ENCODE assay signal across 1 cellular context in the genomic region with DNA sequence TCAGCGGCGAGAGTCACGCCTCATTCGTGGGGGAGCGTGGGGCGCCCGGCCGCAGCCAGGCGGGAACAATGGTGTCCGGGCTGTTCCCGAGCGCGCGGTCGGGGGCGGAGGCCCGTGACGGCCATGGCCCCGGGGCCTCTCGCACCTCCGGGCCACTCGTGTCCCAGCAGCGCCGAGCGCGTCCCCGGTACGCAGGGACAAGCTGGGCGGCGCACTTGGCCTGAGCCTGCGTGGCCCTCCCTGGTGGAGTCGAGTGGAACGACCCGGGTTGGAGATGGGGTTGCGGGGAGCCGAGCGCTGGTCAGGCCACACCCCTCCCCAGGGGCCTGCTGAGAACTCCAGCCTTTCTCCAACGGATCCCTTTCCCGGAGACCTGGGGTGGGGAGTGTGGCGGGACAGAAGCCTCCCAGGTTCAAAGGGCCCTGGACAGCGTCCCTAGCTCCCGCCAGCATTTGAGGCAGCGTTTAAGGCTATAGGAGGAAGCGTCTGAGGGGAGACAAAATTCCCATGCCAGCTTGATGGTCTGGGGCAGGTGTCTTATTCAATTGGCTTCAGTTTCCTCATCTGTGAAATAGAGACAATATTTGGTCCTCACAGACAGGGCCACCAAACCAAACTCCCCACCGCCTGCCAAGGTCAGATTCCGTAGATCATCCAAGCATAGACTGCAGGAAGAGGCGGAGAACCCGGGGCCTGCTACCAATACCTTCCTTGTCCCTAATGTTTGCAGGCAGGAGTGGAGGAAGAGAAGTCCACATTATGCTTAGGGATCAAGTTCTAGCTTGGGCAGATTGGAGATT.
A peak's percentile ranks its signal among the peaks of the same experiment; 100 is the strongest.
TF ChIP-seq lines count a peak whose summit lies in the region.

No MANE protein-coding gene starts in this region.

TF ChIP-seq in WTC11, 78 proteins besides CTCF, POLR2A, EP300 and RAD21 (continued from another document and continues in another):
- TF ChIP-seq, protein P1, sequence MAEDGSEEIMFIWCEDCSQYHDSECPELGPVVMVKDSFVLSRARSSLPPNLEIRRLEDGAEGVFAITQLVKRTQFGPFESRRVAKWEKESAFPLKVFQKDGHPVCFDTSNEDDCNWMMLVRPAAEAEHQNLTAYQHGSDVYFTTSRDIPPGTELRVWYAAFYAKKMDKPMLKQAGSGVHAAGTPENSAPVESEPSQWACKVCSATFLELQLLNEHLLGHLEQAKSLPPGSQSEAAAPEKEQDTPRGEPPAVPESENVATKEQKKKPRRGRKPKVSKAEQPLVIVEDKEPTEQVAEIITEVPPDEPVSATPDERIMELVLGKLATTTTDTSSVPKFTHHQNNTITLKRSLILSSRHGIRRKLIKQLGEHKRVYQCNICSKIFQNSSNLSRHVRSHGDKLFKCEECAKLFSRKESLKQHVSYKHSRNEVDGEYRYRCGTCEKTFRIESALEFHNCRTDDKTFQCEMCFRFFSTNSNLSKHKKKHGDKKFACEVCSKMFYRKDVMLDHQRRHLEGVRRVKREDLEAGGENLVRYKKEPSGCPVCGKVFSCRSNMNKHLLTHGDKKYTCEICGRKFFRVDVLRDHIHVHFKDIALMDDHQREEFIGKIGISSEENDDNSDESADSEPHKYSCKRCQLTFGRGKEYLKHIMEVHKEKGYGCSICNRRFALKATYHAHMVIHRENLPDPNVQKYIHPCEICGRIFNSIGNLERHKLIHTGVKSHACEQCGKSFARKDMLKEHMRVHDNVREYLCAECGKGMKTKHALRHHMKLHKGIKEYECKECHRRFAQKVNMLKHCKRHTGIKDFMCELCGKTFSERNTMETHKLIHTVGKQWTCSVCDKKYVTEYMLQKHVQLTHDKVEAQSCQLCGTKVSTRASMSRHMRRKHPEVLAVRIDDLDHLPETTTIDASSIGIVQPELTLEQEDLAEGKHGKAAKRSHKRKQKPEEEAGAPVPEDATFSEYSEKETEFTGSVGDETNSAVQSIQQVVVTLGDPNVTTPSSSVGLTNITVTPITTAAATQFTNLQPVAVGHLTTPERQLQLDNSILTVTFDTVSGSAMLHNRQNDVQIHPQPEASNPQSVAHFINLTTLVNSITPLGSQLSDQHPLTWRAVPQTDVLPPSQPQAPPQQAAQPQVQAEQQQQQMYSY (CRISPR knock-in tag; IDR thresholded peaks at IDR 0.05), result 0 out of 2 replicates have a peak, but pooled peaks have one; percentile 14
- TF ChIP-seq ZNF232 (CRISPR knock-in tag; IDR thresholded peaks at IDR 0.05) (no peak), TCF7 (CRISPR knock-in tag; IDR thresholded peaks at IDR 0.05; ENCODE audit: low read depth) (peak; percentile 41; the same call in 1 of the 2 replicates), NR1H2 (CRISPR knock-in tag; IDR thresholded peaks at IDR 0.05) (no peak), PRRX2 (CRISPR knock-in tag; IDR thresholded peaks at IDR 0.05) (no peak), ZNF138 (CRISPR knock-in tag; conservative IDR thresholded peaks at IDR 0.05) (no peak; the same call in 1 of the 2 replicates), ZNF121 (CRISPR knock-in tag; IDR thresholded peaks at IDR 0.05) (0 out of 2 replicates have a peak, but pooled peaks have one; percentile 15), RORB (CRISPR knock-in tag; IDR thresholded peaks at IDR 0.05) (no peak), TEAD4 (CRISPR knock-in tag; IDR thresholded peaks at IDR 0.05) (no peak), NR2C2 (CRISPR knock-in tag; IDR thresholded peaks at IDR 0.05) (no peak), ATF1 (CRISPR knock-in tag; IDR thresholded peaks at IDR 0.05) (no peak), CBFB (CRISPR knock-in tag; IDR thresholded peaks at IDR 0.05; ENCODE audit: low read depth) (no peak), NFATC4 (CRISPR knock-in tag; IDR thresholded peaks at IDR 0.05) (no peak), ZNF423 (CRISPR knock-in tag; IDR thresholded peaks at IDR 0.05) (no peak), TEAD1 (CRISPR knock-in tag; IDR thresholded peaks at IDR 0.05) (peak; percentile 60; the same call in 1 of the 2 replicates), ZNF671 (CRISPR knock-in tag; IDR thresholded peaks at IDR 0.05) (no peak), NFYB (CRISPR knock-in tag; conservative IDR thresholded peaks at IDR 0.05; ENCODE audit: low read depth) (no peak), SP1 (CRISPR knock-in tag; conservative IDR thresholded peaks at IDR 0.05) (no peak), CREM (CRISPR knock-in tag; IDR thresholded peaks at IDR 0.05) (no peak), ETV6 (CRISPR knock-in tag; IDR thresholded peaks at IDR 0.05) (no peak), ZNF416 (CRISPR knock-in tag; IDR thresholded peaks at IDR 0.05) (no peak), EMX1 (CRISPR knock-in tag; IDR thresholded peaks at IDR 0.05) (no peak)
- TF ChIP-seq, protein P2, sequence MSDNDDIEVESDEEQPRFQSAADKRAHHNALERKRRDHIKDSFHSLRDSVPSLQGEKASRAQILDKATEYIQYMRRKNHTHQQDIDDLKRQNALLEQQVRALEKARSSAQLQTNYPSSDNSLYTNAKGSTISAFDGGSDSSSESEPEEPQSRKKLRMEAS (CRISPR knock-in tag; IDR thresholded peaks at IDR 0.05), result no peak
- TF ChIP-seq, protein P3, sequence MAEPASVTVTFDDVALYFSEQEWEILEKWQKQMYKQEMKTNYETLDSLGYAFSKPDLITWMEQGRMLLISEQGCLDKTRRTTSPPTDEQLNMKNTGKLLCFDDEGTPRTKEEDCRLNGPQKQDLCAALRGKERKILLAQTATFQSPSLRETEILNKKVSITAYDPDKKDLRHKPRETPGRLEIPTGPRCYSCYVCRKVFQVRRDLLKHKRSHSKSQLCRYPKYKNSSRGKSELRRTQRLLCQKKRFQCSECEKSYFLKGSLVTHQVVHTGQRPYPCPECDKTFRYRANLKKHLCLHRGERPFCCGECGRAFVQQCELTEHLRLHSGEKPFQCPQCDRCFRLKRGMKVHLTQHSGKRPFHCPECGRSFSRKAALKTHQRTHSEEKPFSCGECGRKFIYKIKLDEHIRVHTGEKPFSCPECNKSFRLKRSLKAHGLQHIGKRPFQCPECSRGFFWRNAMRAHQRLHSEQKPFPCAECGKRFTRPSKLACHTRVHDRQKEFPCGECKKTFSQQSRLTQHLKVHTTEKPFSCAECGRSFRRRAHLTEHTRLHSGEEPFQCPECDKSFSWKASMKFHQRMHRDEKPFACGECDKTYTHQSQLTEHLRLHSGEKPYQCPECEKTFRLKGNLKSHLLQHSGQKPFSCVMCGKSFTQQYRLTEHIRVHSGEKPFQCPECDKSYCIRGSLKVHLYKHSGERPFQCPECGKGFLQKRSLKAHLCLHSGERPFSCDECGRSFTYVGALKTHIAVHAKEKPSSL (CRISPR knock-in tag; conservative IDR thresholded peaks at IDR 0.05), result no peak
- TF ChIP-seq, protein P4, sequence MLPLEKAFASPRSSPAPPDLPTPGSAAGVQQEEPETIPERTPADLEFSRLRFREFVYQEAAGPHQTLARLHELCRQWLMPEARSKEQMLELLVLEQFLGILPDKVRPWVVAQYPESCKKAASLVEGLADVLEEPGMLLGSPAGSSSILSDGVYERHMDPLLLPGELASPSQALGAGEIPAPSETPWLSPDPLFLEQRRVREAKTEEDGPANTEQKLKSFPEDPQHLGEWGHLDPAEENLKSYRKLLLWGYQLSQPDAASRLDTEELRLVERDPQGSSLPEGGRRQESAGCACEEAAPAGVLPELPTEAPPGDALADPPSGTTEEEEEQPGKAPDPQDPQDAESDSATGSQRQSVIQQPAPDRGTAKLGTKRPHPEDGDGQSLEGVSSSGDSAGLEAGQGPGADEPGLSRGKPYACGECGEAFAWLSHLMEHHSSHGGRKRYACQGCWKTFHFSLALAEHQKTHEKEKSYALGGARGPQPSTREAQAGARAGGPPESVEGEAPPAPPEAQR (CRISPR knock-in tag; IDR thresholded peaks at IDR 0.05), result no peak
- TF ChIP-seq, protein P5, sequence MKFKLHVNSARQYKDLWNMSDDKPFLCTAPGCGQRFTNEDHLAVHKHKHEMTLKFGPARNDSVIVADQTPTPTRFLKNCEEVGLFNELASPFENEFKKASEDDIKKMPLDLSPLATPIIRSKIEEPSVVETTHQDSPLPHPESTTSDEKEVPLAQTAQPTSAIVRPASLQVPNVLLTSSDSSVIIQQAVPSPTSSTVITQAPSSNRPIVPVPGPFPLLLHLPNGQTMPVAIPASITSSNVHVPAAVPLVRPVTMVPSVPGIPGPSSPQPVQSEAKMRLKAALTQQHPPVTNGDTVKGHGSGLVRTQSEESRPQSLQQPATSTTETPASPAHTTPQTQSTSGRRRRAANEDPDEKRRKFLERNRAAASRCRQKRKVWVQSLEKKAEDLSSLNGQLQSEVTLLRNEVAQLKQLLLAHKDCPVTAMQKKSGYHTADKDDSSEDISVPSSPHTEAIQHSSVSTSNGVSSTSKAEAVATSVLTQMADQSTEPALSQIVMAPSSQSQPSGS (CRISPR knock-in tag; IDR thresholded peaks at IDR 0.05; ENCODE audit: borderline replicate concordance, low read depth), result no peak
- TF ChIP-seq, protein P6, sequence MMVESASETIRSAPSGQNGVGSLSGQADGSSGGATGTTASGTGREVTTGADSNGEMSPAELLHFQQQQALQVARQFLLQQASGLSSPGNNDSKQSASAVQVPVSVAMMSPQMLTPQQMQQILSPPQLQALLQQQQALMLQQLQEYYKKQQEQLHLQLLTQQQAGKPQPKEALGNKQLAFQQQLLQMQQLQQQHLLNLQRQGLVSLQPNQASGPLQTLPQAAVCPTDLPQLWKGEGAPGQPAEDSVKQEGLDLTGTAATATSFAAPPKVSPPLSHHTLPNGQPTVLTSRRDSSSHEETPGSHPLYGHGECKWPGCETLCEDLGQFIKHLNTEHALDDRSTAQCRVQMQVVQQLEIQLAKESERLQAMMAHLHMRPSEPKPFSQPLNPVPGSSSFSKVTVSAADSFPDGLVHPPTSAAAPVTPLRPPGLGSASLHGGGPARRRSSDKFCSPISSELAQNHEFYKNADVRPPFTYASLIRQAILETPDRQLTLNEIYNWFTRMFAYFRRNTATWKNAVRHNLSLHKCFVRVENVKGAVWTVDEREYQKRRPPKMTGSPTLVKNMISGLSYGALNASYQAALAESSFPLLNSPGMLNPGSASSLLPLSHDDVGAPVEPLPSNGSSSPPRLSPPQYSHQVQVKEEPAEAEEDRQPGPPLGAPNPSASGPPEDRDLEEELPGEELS (CRISPR knock-in tag; IDR thresholded peaks at IDR 0.05), result peak; percentile 68; the same call in 1 of the 2 replicates
- TF ChIP-seq, protein P7, sequence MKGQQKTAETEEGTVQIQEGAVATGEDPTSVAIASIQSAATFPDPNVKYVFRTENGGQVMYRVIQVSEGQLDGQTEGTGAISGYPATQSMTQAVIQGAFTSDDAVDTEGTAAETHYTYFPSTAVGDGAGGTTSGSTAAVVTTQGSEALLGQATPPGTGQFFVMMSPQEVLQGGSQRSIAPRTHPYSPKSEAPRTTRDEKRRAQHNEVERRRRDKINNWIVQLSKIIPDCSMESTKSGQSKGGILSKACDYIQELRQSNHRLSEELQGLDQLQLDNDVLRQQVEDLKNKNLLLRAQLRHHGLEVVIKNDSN (CRISPR knock-in tag; IDR thresholded peaks at IDR 0.05), result no peak
- TF ChIP-seq, protein P8, sequence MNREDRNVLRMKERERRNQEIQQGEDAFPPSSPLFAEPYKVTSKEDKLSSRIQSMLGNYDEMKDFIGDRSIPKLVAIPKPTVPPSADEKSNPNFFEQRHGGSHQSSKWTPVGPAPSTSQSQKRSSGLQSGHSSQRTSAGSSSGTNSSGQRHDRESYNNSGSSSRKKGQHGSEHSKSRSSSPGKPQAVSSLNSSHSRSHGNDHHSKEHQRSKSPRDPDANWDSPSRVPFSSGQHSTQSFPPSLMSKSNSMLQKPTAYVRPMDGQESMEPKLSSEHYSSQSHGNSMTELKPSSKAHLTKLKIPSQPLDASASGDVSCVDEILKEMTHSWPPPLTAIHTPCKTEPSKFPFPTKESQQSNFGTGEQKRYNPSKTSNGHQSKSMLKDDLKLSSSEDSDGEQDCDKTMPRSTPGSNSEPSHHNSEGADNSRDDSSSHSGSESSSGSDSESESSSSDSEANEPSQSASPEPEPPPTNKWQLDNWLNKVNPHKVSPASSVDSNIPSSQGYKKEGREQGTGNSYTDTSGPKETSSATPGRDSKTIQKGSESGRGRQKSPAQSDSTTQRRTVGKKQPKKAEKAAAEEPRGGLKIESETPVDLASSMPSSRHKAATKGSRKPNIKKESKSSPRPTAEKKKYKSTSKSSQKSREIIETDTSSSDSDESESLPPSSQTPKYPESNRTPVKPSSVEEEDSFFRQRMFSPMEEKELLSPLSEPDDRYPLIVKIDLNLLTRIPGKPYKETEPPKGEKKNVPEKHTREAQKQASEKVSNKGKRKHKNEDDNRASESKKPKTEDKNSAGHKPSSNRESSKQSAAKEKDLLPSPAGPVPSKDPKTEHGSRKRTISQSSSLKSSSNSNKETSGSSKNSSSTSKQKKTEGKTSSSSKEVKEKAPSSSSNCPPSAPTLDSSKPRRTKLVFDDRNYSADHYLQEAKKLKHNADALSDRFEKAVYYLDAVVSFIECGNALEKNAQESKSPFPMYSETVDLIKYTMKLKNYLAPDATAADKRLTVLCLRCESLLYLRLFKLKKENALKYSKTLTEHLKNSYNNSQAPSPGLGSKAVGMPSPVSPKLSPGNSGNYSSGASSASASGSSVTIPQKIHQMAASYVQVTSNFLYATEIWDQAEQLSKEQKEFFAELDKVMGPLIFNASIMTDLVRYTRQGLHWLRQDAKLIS (CRISPR knock-in tag; IDR thresholded peaks at IDR 0.05; ENCODE audit: borderline replicate concordance), result no peak
- TF ChIP-seq, protein P9, sequence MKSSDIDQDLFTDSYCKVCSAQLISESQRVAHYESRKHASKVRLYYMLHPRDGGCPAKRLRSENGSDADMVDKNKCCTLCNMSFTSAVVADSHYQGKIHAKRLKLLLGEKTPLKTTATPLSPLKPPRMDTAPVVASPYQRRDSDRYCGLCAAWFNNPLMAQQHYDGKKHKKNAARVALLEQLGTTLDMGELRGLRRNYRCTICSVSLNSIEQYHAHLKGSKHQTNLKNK (CRISPR knock-in tag; IDR thresholded peaks at IDR 0.05), result no peak
- TF ChIP-seq, protein P10, sequence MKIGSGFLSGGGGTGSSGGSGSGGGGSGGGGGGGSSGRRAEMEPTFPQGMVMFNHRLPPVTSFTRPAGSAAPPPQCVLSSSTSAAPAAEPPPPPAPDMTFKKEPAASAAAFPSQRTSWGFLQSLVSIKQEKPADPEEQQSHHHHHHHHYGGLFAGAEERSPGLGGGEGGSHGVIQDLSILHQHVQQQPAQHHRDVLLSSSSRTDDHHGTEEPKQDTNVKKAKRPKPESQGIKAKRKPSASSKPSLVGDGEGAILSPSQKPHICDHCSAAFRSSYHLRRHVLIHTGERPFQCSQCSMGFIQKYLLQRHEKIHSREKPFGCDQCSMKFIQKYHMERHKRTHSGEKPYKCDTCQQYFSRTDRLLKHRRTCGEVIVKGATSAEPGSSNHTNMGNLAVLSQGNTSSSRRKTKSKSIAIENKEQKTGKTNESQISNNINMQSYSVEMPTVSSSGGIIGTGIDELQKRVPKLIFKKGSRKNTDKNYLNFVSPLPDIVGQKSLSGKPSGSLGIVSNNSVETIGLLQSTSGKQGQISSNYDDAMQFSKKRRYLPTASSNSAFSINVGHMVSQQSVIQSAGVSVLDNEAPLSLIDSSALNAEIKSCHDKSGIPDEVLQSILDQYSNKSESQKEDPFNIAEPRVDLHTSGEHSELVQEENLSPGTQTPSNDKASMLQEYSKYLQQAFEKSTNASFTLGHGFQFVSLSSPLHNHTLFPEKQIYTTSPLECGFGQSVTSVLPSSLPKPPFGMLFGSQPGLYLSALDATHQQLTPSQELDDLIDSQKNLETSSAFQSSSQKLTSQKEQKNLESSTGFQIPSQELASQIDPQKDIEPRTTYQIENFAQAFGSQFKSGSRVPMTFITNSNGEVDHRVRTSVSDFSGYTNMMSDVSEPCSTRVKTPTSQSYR (CRISPR knock-in tag; IDR thresholded peaks at IDR 0.05), result no peak
- TF ChIP-seq, protein P11, sequence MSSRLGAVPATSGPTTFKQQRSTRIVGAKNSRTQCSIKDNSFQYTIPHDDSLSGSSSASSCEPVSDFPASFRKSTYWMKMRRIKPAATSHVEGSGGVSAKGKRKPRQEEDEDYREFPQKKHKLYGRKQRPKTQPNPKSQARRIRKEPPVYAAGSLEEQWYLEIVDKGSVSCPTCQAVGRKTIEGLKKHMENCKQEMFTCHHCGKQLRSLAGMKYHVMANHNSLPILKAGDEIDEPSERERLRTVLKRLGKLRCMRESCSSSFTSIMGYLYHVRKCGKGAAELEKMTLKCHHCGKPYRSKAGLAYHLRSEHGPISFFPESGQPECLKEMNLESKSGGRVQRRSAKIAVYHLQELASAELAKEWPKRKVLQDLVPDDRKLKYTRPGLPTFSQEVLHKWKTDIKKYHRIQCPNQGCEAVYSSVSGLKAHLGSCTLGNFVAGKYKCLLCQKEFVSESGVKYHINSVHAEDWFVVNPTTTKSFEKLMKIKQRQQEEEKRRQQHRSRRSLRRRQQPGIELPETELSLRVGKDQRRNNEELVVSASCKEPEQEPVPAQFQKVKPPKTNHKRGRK (CRISPR knock-in tag; IDR thresholded peaks at IDR 0.05; ENCODE audit: borderline replicate concordance), result no peak
